In genomic region chr6:154457881-154458284, GRCh38 we compare ENCODE assay signal across 12 cellular contexts. TPM values are rescaled to one million over a fixed set of nuclear protein-coding genes. Genes with fewer than 3 reads are reported as not detected.
DNase-seq lines count a peak whose midpoint lies in the region; ATAC-seq, FAIRE-seq and TF ChIP-seq lines count a peak whose summit lies in the region.
"Had no signal": no experiment of that assay in that cellular context is flagged by ENCODE, and none has a peak within 500 bp of the region (broad histone marks: within the 10 kb centered on the region; RNA-seq: fewer than 3 reads in every experiment).

No MANE protein-coding gene starts in this region.

- no peak overlapping the region for H3K56ac ChIP-seq in IMR-90 (ENCODE audit: extremely low read depth, insufficient read depth, low read length)

- DNase-seq in IMR-90 (no peak), NCI-H345 (lab: John Stamatoyannopoulos, UW) (peak; percentile 98), renal cortical epithelial cell (ENCODE audit: low read depth) (peak; percentile 86), Karpas-422 (no peak), amniotic stem cell (lab: John Stamatoyannopoulos, UW) (no peak), H54 (ENCODE audit: insufficient read length, low spot score) (no peak), GM12892 (ENCODE audit: insufficient read length) (no peak)
- DNase-seq: NCI-H510A, nephron progenitor cell had no signal

- no peak overlapping the region for H3K18ac ChIP-seq in IMR-90 (ENCODE audit: low read depth, low read length)

- in situ Hi-C loops in IMR-90 (cut with MboI; ENCODE audit: low sequenced_read_pairs): no loop called here

- no peak for TF ChIP-seq RAD21 in IMR-90 (IDR thresholded peaks at IDR 0.05; ENCODE audit: low read length)

- peaks cover 5% of the 10 kb centered on the region; the same call in 1 of the 2 replicates for H4K20me1 ChIP-seq in IMR-90 (ENCODE audit: insufficient read depth, low read length)
- H4K20me1 ChIP-seq in Karpas-422 (ENCODE audit: insufficient read depth, low read depth, low read length): no peaks in the 10 kb centered on the region

- 0 out of 3 replicates have a peak overlapping the region, but pooled peaks have one; percentile 0 for H2BK15ac ChIP-seq in IMR-90 (ENCODE audit: low read depth, low read length)

- CTCF ChIA-PET in IMR-90 (lab: Yijun Ruan, JAX): interaction anchor here (0.6 kb wide), 1 partner anchor 17 kb away, joined by 3 read pairs; no protein-coding TSS in a partner anchor

- H3K79me2 ChIP-seq in Karpas-422 (ENCODE audit: low read length): no peaks in the 10 kb centered on the region

- H3K27ac ChIP-seq in IMR-90 (ENCODE audit: insufficient read depth, low read length): no peak overlapping the region
- H3K27ac ChIP-seq in Karpas-422 (ENCODE audit: low read length): no peak overlapping the region

- H2BK20ac ChIP-seq in IMR-90 (ENCODE audit: low read depth, low read length): no peak overlapping the region

- no peak overlapping the region for H3K9ac ChIP-seq in IMR-90 (ENCODE audit: low read depth, low read length)
- no peak overlapping the region for H3K9ac ChIP-seq in endocrine pancreas (ENCODE audit: control insufficient read depth, insufficient read depth, low read length)
- H3K9ac ChIP-seq in Karpas-422 (ENCODE audit: low read length): no peak overlapping the region

- no CpG with 5 or more reads among the region's 5 CpGs for WGBS in IMR-90 (ENCODE audit: extremely low coverage in 2 of 2, insufficient read length in 1 of 2), 2 experiments

- peaks cover 4% of the 10 kb centered on the region; the same call in 1 of the 2 replicates for H3K9me1 ChIP-seq in IMR-90 (ENCODE audit: insufficient read depth, low read length)

- H2BK120ac ChIP-seq in IMR-90 (ENCODE audit: low read depth, low read length): no peak overlapping the region

- no peak overlapping the region for H3K4ac ChIP-seq in IMR-90 (ENCODE audit: low read depth, low read length)

- peak overlapping the region; percentile 56 for H2AK9ac ChIP-seq in IMR-90 (replicated peaks; ENCODE audit: low read depth, low read length, poor library complexity)

- no peak for TF ChIP-seq CTCF in IMR-90 (conservative IDR thresholded peaks at IDR 0.05; ENCODE audit: low read depth, low read length)

- H4K8ac ChIP-seq in IMR-90 (ENCODE audit: low read depth in 2 of 2, low read length in 2 of 2): no peak overlapping the region

- H4K5ac ChIP-seq in IMR-90 (ENCODE audit: low read depth, low read length): no peak overlapping the region

- no peak overlapping the region for H2BK5ac ChIP-seq in IMR-90 (ENCODE audit: low read depth, low read length, poor library complexity, severe bottlenecking)

- FAIRE-seq in H54 (lab: Jason Lieb, UNC): no peak
- no peak for FAIRE-seq in GM12892 (lab: Jason Lieb, UNC)
- FAIRE-seq: endothelial cell of umbilical vein had no signal

- TF ChIP-seq POLR2A in IMR-90 (IDR thresholded peaks at IDR 0.05; ENCODE audit: low read depth, low read length): no peak
- TF ChIP-seq POLR2A in H54 (IDR thresholded peaks at IDR 0.05; ENCODE audit: low read depth, low read length): no peak
- TF ChIP-seq POLR2A in GM12892 (IDR thresholded peaks at IDR 0.05; ENCODE audit: low read depth, low read length): no peak

- H2AK5ac ChIP-seq in IMR-90 (ENCODE audit: low read depth, low read length): no peak overlapping the region; the same call in 1 of the 2 replicates

- H3K4me1 ChIP-seq in IMR-90 (ENCODE audit: control insufficient read depth, insufficient read depth, low read length) (peaks cover 9% of the 10 kb centered on the region), endocrine pancreas (ENCODE audit: control insufficient read depth, insufficient read depth, low read length) (peaks cover 10% of the 10 kb centered on the region), Karpas-422 (ENCODE audit: low read length) (no peaks in the 10 kb centered on the region)

- no TSS peak for BruUV-seq in IMR-90 (replicated peaks; lab: Mats Ljungman, UMichigan)

- dilution Hi-C loops in IMR-90 (cut with HindIII; ENCODE audit: low sequenced_read_pairs, unreplicated experiment): no loop called here

- H2AFZ ChIP-seq in IMR-90 (replicated peaks; ENCODE audit: low read length, poor library complexity) (no peak overlapping the region), Karpas-422 (ENCODE audit: low read length) (no peak overlapping the region)

- H3K4me2 ChIP-seq in IMR-90 (ENCODE audit: low read depth, low read length): no peak overlapping the region
- H3K4me2 ChIP-seq in Karpas-422 (ENCODE audit: low read depth, low read length, poor library complexity, severe bottlenecking): no peak overlapping the region

- H3K36me3 ChIP-seq in IMR-90 (ENCODE audit: control insufficient read depth, insufficient read depth, low read length) (no peaks in the 10 kb centered on the region), endocrine pancreas (ENCODE audit: control insufficient read depth, insufficient read depth, low read length) (no peaks in the 10 kb centered on the region), Karpas-422 (ENCODE audit: insufficient read depth, low read length) (no peaks in the 10 kb centered on the region)

- H3K9me2 ChIP-seq in Karpas-422 (replicated peaks; ENCODE audit: insufficient read depth, low read length): no peaks in the 10 kb centered on the region

- H3K23ac ChIP-seq in IMR-90 (ENCODE audit: low read depth, low read length): peak overlapping the region; percentile 32; the same call in 1 of the 2 replicates

- H3K4me3 ChIP-seq in IMR-90 (ENCODE audit: insufficient read depth, low read depth, low read length) (no peak overlapping the region), endocrine pancreas (ENCODE audit: control insufficient read depth, insufficient read depth, low read length) (peak overlapping the region; percentile 23), Karpas-422 (ENCODE audit: low read length) (no peak overlapping the region)

- no peak overlapping the region for H3K14ac ChIP-seq in IMR-90 (replicated peaks; ENCODE audit: low read depth, low read length)

- H3K27me3 ChIP-seq in IMR-90 (ENCODE audit: control insufficient read depth, insufficient read depth, low read length): no peaks in the 10 kb centered on the region
- H3K27me3 ChIP-seq in endocrine pancreas (ENCODE audit: control insufficient read depth, insufficient read depth, low read length): no peaks in the 10 kb centered on the region
- H3K27me3 ChIP-seq in Karpas-422 (ENCODE audit: low read length): no peaks in the 10 kb centered on the region

- POLR2A ChIA-PET in IMR-90 (lab: Charles Lee; ENCODE audit: unreplicated experiment): no interaction called here

- intact Hi-C loops in IMR-90 (cut with micrococcal nuclease): no loop called here

- no peak overlapping the region for H4K91ac ChIP-seq in IMR-90 (ENCODE audit: insufficient read depth, low read depth, low read length)

- ATAC-seq in IMR-90 (ENCODE audit: low read depth): no peak

- H3K79me1 ChIP-seq in IMR-90 (ENCODE audit: low read depth in 1 of 2, low read length in 2 of 2): peaks cover 35 to 61% of the 10 kb centered on the region in 2 experiments

- H3K9me3 ChIP-seq in IMR-90 (ENCODE audit: control insufficient read depth, insufficient read depth, low read length) (no peaks in the 10 kb centered on the region), endocrine pancreas (ENCODE audit: control insufficient read depth, low read length) (no peaks in the 10 kb centered on the region), Karpas-422 (ENCODE audit: low read length) (no peaks in the 10 kb centered on the region)

TF ChIP-seq in IMR-90, 13 proteins besides CTCF, POLR2A, EP300 and RAD21:
- TF ChIP-seq USF2 (IDR thresholded peaks at IDR 0.05; ENCODE audit: low read depth, low read length): no peak
- no peak for TF ChIP-seq BHLHE40 (IDR thresholded peaks at IDR 0.05; ENCODE audit: low read depth, low read length)
- no peak for TF ChIP-seq MAFK (IDR thresholded peaks at IDR 0.05; ENCODE audit: low read depth, low read length)
- no peak for TF ChIP-seq MXI1 (IDR thresholded peaks at IDR 0.05; ENCODE audit: borderline replicate concordance, low read depth, low read length)
- no peak for TF ChIP-seq NFE2L2 (IDR thresholded peaks at IDR 0.05; ENCODE audit: low read depth, low read length)
- no peak for TF ChIP-seq RFX5 (IDR thresholded peaks at IDR 0.05; ENCODE audit: low read depth, low read length)
- TF ChIP-seq CHD1 (IDR thresholded peaks at IDR 0.05; ENCODE audit: low read depth, low read length): no peak
- no peak for TF ChIP-seq RCOR1 (IDR thresholded peaks at IDR 0.05; ENCODE audit: insufficient replicate concordance, low read length)
- TF ChIP-seq MAZ (IDR thresholded peaks at IDR 0.05; ENCODE audit: borderline replicate concordance, low read depth, low read length): no peak
- TF ChIP-seq FOS (IDR thresholded peaks at IDR 0.05; ENCODE audit: low read depth, low read length): no peak
- TF ChIP-seq, protein P1, sequence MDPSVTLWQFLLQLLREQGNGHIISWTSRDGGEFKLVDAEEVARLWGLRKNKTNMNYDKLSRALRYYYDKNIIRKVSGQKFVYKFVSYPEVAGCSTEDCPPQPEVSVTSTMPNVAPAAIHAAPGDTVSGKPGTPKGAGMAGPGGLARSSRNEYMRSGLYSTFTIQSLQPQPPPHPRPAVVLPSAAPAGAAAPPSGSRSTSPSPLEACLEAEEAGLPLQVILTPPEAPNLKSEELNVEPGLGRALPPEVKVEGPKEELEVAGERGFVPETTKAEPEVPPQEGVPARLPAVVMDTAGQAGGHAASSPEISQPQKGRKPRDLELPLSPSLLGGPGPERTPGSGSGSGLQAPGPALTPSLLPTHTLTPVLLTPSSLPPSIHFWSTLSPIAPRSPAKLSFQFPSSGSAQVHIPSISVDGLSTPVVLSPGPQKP (IDR thresholded peaks at IDR 0.05; ENCODE audit: borderline replicate concordance, low read depth, low read length): no peak
- TF ChIP-seq SMC3 (IDR thresholded peaks at IDR 0.05; ENCODE audit: low read depth, low read length): no peak
- no peak for TF ChIP-seq CEBPB (IDR thresholded peaks at IDR 0.05; ENCODE audit: low read depth, low read length)
TF ChIP-seq in IMR-90: peak in this region for 0.

RNA-seq across cellular contexts. Expression of gene CNKSR3, which starts 52.6 kb away (rescaled TPM):
- total RNA-seq in IMR-90 (2012; rRNA removed) (15.0 and 15.8 TPM in 2 replicates), renal cortical epithelial cell (14.9 and 39.6 TPM in 2 replicates)
- 6.2 and 6.7 TPM in 2 replicates for polyA plus RNA-seq in IMR-90 (2012; rRNA removed)
- 2.9 and 3.3 TPM in 2 replicates for polyA plus RNA-seq in IMR-90 (2012; cell fraction: cytosol; rRNA removed)
- polyA plus RNA-seq in IMR-90 (2012; cell fraction: nucleus; rRNA removed; ENCODE audit: low replicate concordance): 2.8 and 6.6 TPM in 2 replicates
- under 0.01 TPM in 1 of 2 replicates, not detected in the other for total RNA-seq in Karpas-422 (2014; rRNA removed; shearing (Covaris generic); ENCODE audit: low replicate concordance)
- 0.51 TPM for polyA plus RNA-seq in GM12892 (2012; ENCODE audit: missing spikeins)
- total RNA-seq: T-helper 1 cell treated with Interleukin-12 subunit alpha and Interleukin-12 subunit beta and Interleukin-4 antibody, amounts not matched to agents 30 ng/mL and 1 ng/mL, for 36 hours had no signal

Comparison
In these comparisons a context has a peak if more than half of its experiments do, and no peak if none do; other contexts are left out.
1. DNase-seq: peak in NCI-H345 (single experiment) and renal cortical epithelial cell (single experiment); none in IMR-90 (single experiment), Karpas-422 (single experiment), amniotic stem cell (single experiment), H54 (single experiment) and GM12892 (single experiment).
2. RNA of gene CNKSR3, which starts 52.6 kb away (total RNA-seq): 14.9 to 39.6 TPM in renal cortical epithelial cell and 15.0 to 15.8 TPM in IMR-90; under 0.01 TPM in Karpas-422; every median in the first group is over 10 times any median in the second.